Comparison of ENCODE assay signal across 8 cellular contexts in the genomic region with DNA sequence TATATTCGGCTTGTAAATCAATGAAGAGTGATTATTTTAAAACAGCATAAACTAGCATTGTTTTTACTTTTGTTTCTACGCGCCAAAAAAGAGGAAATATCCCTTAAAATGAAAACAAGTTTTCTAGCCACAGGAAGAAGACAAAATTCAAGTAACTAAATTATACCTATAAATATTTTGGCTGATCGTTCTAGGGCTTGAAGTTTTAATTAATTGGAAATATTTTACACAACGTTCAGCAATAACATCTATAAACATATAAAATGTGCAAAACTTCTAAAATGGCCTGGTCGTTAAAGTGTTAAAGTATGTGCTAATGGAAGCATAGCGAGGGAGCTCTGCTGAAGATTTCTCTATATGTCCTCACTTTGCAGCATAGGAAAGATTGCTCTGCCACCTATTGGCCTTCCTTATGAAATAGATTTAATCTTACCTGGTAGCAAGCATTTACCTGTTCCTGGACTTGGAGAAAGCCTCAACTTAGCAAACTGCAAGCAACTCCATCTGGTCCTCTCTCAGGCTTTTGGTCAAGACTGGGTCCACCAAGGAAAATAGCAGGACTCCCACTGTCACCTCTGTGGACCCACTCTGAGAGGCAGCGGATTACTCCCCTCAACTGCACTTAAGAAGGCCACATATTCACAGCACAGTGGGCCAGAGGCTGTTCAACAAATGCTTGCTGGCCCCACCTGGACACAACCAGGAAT.
A peak's percentile ranks its signal among the peaks of the same experiment; 100 is the strongest.
DNase-seq lines count a peak whose midpoint lies in the region; ATAC-seq, FAIRE-seq and TF ChIP-seq lines count a peak whose summit lies in the region.

No MANE protein-coding gene starts in this region.

- peaks cover 17% of the 10 kb centered on the region for H3K4me1 Mint-ChIP-seq in MCF 10A (ENCODE audit: insufficient read depth, unreplicated experiment)

- intact Hi-C loops in MCF 10A (cut with micrococcal nuclease): loop anchor here (1.0 to 2.0 kb wide), 10 partner anchors 144 to 712 kb away; no protein-coding TSS in a partner anchor

- ATAC-seq in stimulated activated naive CD8-positive, alpha-beta T cell treated with anti-CD3 and anti-CD28 coated beads, Interleukin-15, Interleukin-2, amounts not matched to agents 100 U/mL and 50 U/mL, for 24 hours: peak; percentile 72

- H3K36me3 ChIP-seq in kidney epithelial cell (ENCODE audit: control insufficient read depth, insufficient read depth, low read length): no peaks in the 10 kb centered on the region

- POLR2A ChIA-PET in MCF 10A (lab: Yijun Ruan, JAX): interaction anchor here (0.6 to 3.2 kb wide), 22 partner anchors 11 to 710 kb away, joined by 3 to 45 read pairs (median 4); no protein-coding TSS in a partner anchor

- FAIRE-seq in GM12891 (lab: Jason Lieb, UNC): peak; percentile 72

- TF ChIP-seq CTCF in MCF 10A (IDR thresholded peaks at IDR 0.05; ENCODE audit: unreplicated experiment) (peak; percentile 65), kidney epithelial cell (IDR thresholded peaks at IDR 0.05; ENCODE audit: insufficient read depth, low read length, poor library complexity, severe bottlenecking) (peak; percentile 58)

- CTCF ChIA-PET in MCF 10A (lab: Yijun Ruan, JAX): interaction anchor here (0.6 to 3.6 kb wide), 23 partner anchors 10 to 713 kb away, joined by 3 to 24 read pairs (median 4); no protein-coding TSS in a partner anchor

- H3K4me3 Mint-ChIP-seq in MCF 10A (ENCODE audit: unreplicated experiment): no peak overlapping the region

- no TSS peak for BruUV-seq in MCF 10A (replicated peaks; lab: Mats Ljungman, UMichigan)

- H3K27me3 Mint-ChIP-seq in MCF 10A (ENCODE audit: insufficient read depth, unreplicated experiment): no peaks in the 10 kb centered on the region

- TF ChIP-seq POLR2A in GM12891 (IDR thresholded peaks at IDR 0.05; ENCODE audit: low read depth, low read length): no peak

- no peaks in the 10 kb centered on the region for H3K36me3 Mint-ChIP-seq in MCF 10A (ENCODE audit: insufficient read depth, unreplicated experiment)

- H3K4me3 ChIP-seq in kidney epithelial cell (ENCODE audit: low read depth, low read length): no peak overlapping the region

- DNase-seq in A172 (ENCODE audit: low spot score): peak; percentile 96
- peak; percentile 24 for DNase-seq in GM12891 (ENCODE audit: insufficient read length, low spot score)
- peak; percentile 85 for DNase-seq in NCI-H1105 treated with DMSO at 0.1 percent for 48 hours (lab: John Stamatoyannopoulos, UW)
- DNase-seq in SKM-1 (lab: John Stamatoyannopoulos, UW; ENCODE audit: unreplicated experiment): peak; percentile 88
- DNase-seq in MCF 10A (ENCODE audit: unreplicated experiment): peak; percentile 74
- DNase-seq in kidney epithelial cell (ENCODE audit: low read depth): peak; percentile 45
- peak; percentile 17 for DNase-seq in stimulated activated naive CD8-positive, alpha-beta T cell treated with anti-CD3 and anti-CD28 coated beads, Interleukin-15, Interleukin-2, amounts not matched to agents 100 U/mL and 50 U/mL, for 24 hours
- DNase-seq in NCI-H446 (lab: John Stamatoyannopoulos, UW): no peak

- H3K27me3 ChIP-seq in kidney epithelial cell (ENCODE audit: control insufficient read depth, insufficient read depth, low read length): no peaks in the 10 kb centered on the region

- no peaks in the 10 kb centered on the region for H3K9me3 Mint-ChIP-seq in MCF 10A (ENCODE audit: unreplicated experiment)

- H3K27ac Mint-ChIP-seq in MCF 10A (ENCODE audit: low read depth, unreplicated experiment): peak overlapping the region; percentile 10

TF ChIP-seq in GM12891, 5 proteins besides CTCF, POLR2A, EP300 and RAD21:
- TF ChIP-seq POU2F2 (IDR thresholded peaks at IDR 0.05; ENCODE audit: low read depth, low read length) (no peak), SPI1 (IDR thresholded peaks at IDR 0.05; ENCODE audit: low read depth, low read length) (no peak), TAF1 (IDR thresholded peaks at IDR 0.05; ENCODE audit: low read depth, low read length) (no peak), POLR2AphosphoS5 (IDR thresholded peaks at IDR 0.05; ENCODE audit: low read depth, low read length) (no peak), PAX5 (IDR thresholded peaks at IDR 0.05; ENCODE audit: insufficient read depth, low read length, severe bottlenecking) (no peak)

Comparison
In these comparisons a context has a peak if more than half of its experiments do, and no peak if none do; other contexts are left out.
1. DNase-seq: peak in A172 (single experiment), GM12891 (single experiment), NCI-H1105 treated with DMSO at 0.1 percent for 48 hours (single experiment), SKM-1 (single experiment), MCF 10A (single experiment), kidney epithelial cell (single experiment) and stimulated activated naive CD8-positive, alpha-beta T cell treated with anti-CD3 and anti-CD28 coated beads, Interleukin-15, Interleukin-2, amounts not matched to agents 100 U/mL and 50 U/mL, for 24 hours (single experiment); none in NCI-H446 (0 of 2).